Comparison of ENCODE assay signal across 11 cellular contexts in genomic region chr2:217930783-217931563, GRCh38.
DNase-seq lines count a peak whose midpoint lies in the region; ATAC-seq, FAIRE-seq and TF ChIP-seq lines count a peak whose summit lies in the region.
"Had no signal": no experiment of that assay in that cellular context is flagged by ENCODE, and none has a peak within 500 bp of the region (broad histone marks: within the 10 kb centered on the region; RNA-seq: fewer than 3 reads in every experiment).

No MANE protein-coding gene starts in this region.

- H3K4me2 ChIP-seq in astrocyte (ENCODE audit: low read length) = no peak overlapping the region

- FAIRE-seq in astrocyte (lab: Jason Lieb, UNC) = no peak

- peaks cover 5% of the 10 kb centered on the region for H3K27me3 Mint-ChIP-seq in HFFc6 (ENCODE audit: insufficient read depth)
- no peaks in the 10 kb centered on the region for H3K27me3 Mint-ChIP-seq in astrocyte (ENCODE audit: low read depth, unreplicated experiment)

- ATAC-seq in right lobe of liver (peak in 1 of 4 donors; percentile 3), HG02840 (IDR thresholded peaks at IDR 0.05; ENCODE audit: low FRiP score, unreplicated experiment) (no peak), GM19467 (IDR thresholded peaks at IDR 0.05; ENCODE audit: unreplicated experiment) (no peak), GM21717 (IDR thresholded peaks at IDR 0.05; ENCODE audit: unreplicated experiment) (no peak)

- H3K27ac Mint-ChIP-seq in HFFc6 (peak overlapping the region; percentile 84), astrocyte (ENCODE audit: unreplicated experiment) (peak overlapping the region; percentile 92)

- H3K4me3 ChIP-seq in astrocyte (ENCODE audit: insufficient read depth, low read depth, low read length) (no peak overlapping the region), right lobe of liver (peak overlapping the region in 1 of 3 donors; percentile 28), stomach smooth muscle (ENCODE audit: low read length in 2 of 2) (peak overlapping the region in 1 of 2 donors; percentile 57)

- H3K36me3 Mint-ChIP-seq in HFFc6 (ENCODE audit: low read depth) (0 out of 2 replicates have a peak, but pooled peaks cover 6% of the 10 kb centered on the region), astrocyte (ENCODE audit: low read depth, unreplicated experiment) (peaks cover 16% of the 10 kb centered on the region)

- no peak overlapping the region for H3K27ac ChIP-seq in astrocyte (ENCODE audit: low read depth, low read length)
- H3K27ac ChIP-seq in right lobe of liver = peak overlapping the region; percentile 89 to 97 (median 92)
- peak overlapping the region; percentile 99 for H3K27ac ChIP-seq in stomach smooth muscle (ENCODE audit: low read length)

- peaks cover 89% of the 10 kb centered on the region for H3K79me2 ChIP-seq in astrocyte (ENCODE audit: insufficient read depth, low read length)

- intact Hi-C loops in right lobe of liver (cut with DNase I) = loop anchor here in 1 of 2 donors (5.0 to 10.0 kb wide), 2 partner anchors 34 to 54 kb away; no protein-coding TSS in a partner anchor

- DNase-seq in HFFc6 (no peak), astrocyte (ENCODE audit: low read depth) (peak; percentile 42), right lobe of liver (no peak), GM19238 (ENCODE audit: insufficient read length, low spot score) (no peak)
- DNase-seq: DND-41, KBM-7, NCI-H526 treated with DMSO at 0.1 percent for 48 hours had no signal

- no peak overlapping the region for H2AFZ ChIP-seq in astrocyte (ENCODE audit: low read depth, low read length)

- no peaks in the 10 kb centered on the region for H3K9me3 Mint-ChIP-seq in HFFc6
- no peaks in the 10 kb centered on the region for H3K9me3 Mint-ChIP-seq in astrocyte (ENCODE audit: unreplicated experiment)

- H3K4me1 Mint-ChIP-seq in HFFc6 (ENCODE audit: low read depth) (peaks cover 99% of the 10 kb centered on the region), astrocyte (ENCODE audit: low read depth, unreplicated experiment) (peaks cover 90% of the 10 kb centered on the region)

- no peak for TF ChIP-seq POLR2A in right lobe of liver (IDR thresholded peaks at IDR 0.05)

- H3K4me1 ChIP-seq in astrocyte (ENCODE audit: insufficient read depth, low read length) = peaks cover 81% of the 10 kb centered on the region
- H3K4me1 ChIP-seq in right lobe of liver = peaks cover 0 to 88% (median 46%) of the 10 kb centered on the region in 4 donors
- peaks cover 97% of the 10 kb centered on the region for H3K4me1 ChIP-seq in stomach smooth muscle (ENCODE audit: control insufficient read depth, insufficient read depth, low read length)

- H3K36me3 ChIP-seq in astrocyte (ENCODE audit: insufficient read depth, low read length) (peaks cover 5% of the 10 kb centered on the region), right lobe of liver (peaks cover 0 to 6% (median 0%) of the 10 kb centered on the region in 4 donors), stomach smooth muscle (ENCODE audit: control insufficient read depth in 2 of 2, insufficient read depth in 2 of 2, low read length in 2 of 2) (peaks cover 11 to 15% of the 10 kb centered on the region in 2 donors)

- peaks cover 3% of the 10 kb centered on the region for H4K20me1 ChIP-seq in astrocyte (ENCODE audit: insufficient read depth, low read length)

- no peak overlapping the region for H3K4me3 Mint-ChIP-seq in HFFc6
- H3K4me3 Mint-ChIP-seq in astrocyte (ENCODE audit: unreplicated experiment) = no peak overlapping the region

- H3K27me3 ChIP-seq in astrocyte (ENCODE audit: insufficient read depth, low read length) = no peaks in the 10 kb centered on the region
- H3K27me3 ChIP-seq in right lobe of liver = no peaks in the 10 kb centered on the region
- H3K27me3 ChIP-seq in stomach smooth muscle (ENCODE audit: control insufficient read depth in 1 of 2, insufficient read depth in 2 of 2, low read length in 2 of 2) = no peaks in the 10 kb centered on the region

- no peaks in the 10 kb centered on the region for H3K9me3 ChIP-seq in astrocyte (ENCODE audit: insufficient read depth, low read depth, low read length)
- H3K9me3 ChIP-seq in right lobe of liver = no peaks in the 10 kb centered on the region
- H3K9me3 ChIP-seq in stomach smooth muscle (ENCODE audit: control insufficient read depth in 2 of 2, low read length in 2 of 2) = no peaks in the 10 kb centered on the region

- H3K9ac ChIP-seq in astrocyte (ENCODE audit: low read length) = no peak overlapping the region
- H3K9ac ChIP-seq in stomach smooth muscle (ENCODE audit: low read length in 2 of 2) = peak overlapping the region; percentile 87 to 98

- WGBS in right lobe of liver (ENCODE audit: insufficient coverage, low coverage, low lambda C conversion rate, missing lambda C conversion rate) = 28% methylated on average over 10 of the region's 11 CpGs

- no peak for TF ChIP-seq CTCF in HFFc6 (IDR thresholded peaks at IDR 0.05)
- TF ChIP-seq CTCF in astrocyte (IDR thresholded peaks at IDR 0.05; ENCODE audit: insufficient read depth, low read depth, low read length) = no peak
- TF ChIP-seq CTCF in right lobe of liver (IDR thresholded peaks at IDR 0.05) = no peak
